Comparison of ENCODE assay signal across 8 cellular contexts in genomic region chr9:133355881-133356357, GRCh38. TPM values are rescaled to one million over a fixed set of nuclear protein-coding genes. Genes with fewer than 3 reads are reported as not detected.
A peak's percentile ranks its signal among the peaks of the same experiment; 100 is the strongest.
DNase-seq lines count a peak whose midpoint lies in the region; ATAC-seq lines count a peak whose summit lies in the region.

No MANE protein-coding gene starts in this region.

- H3K9me2 ChIP-seq in GM23248 (ENCODE audit: insufficient read depth): no peaks in the 10 kb centered on the region

- H3K4me1 Mint-ChIP-seq in naive thymus-derived CD8-positive, alpha-beta T cell: peaks cover 20 to 48% (median 29%) of the 10 kb centered on the region in 4 donors

- peak overlapping the region; percentile 84 for H3K4me2 ChIP-seq in GM23248 (ENCODE audit: unreplicated experiment)

- H3K9ac ChIP-seq in GM23248: peak overlapping the region; percentile 85
- H3K9ac ChIP-seq in NT2/D1 (ENCODE audit: insufficient read length, low read depth): peak overlapping the region; percentile 81

- H3K27ac ChIP-seq in GM23248: peak overlapping the region; percentile 60
- peak overlapping the region; percentile 68 for H3K27ac ChIP-seq in effector memory CD4-positive, alpha-beta T cell (ENCODE audit: insufficient read depth, low read length, poor library complexity, severe bottlenecking)

- H3K4me3 Mint-ChIP-seq in naive thymus-derived CD8-positive, alpha-beta T cell: peak overlapping the region; percentile 76 to 93 (median 86)

- peak; percentile 35 for DNase-seq in ELF-1 (ENCODE audit: low read depth, low spot score)
- peak; percentile 72 for DNase-seq in GM23248
- no peak for DNase-seq in NT2/D1 (ENCODE audit: low read depth, low spot score)
- no peak for DNase-seq in effector memory CD4-positive, alpha-beta T cell
- DNase-seq in naive thymus-derived CD8-positive, alpha-beta T cell: no peak
- DNase-seq in SKM-1 treated with dmso at 0.1 percent for 144 hours (lab: John Stamatoyannopoulos, UW; ENCODE audit: unreplicated experiment): no peak
- no peak for DNase-seq in HPDE6-E6E7 (ENCODE audit: extremely low spot score)

- ATAC-seq in naive thymus-derived CD8-positive, alpha-beta T cell: peak; percentile 48 to 53
- no peak for ATAC-seq in HG03469 (IDR thresholded peaks at IDR 0.05; ENCODE audit: unreplicated experiment)

- H3K9me3 Mint-ChIP-seq in naive thymus-derived CD8-positive, alpha-beta T cell: no peaks in the 10 kb centered on the region

- H3K27ac Mint-ChIP-seq in naive thymus-derived CD8-positive, alpha-beta T cell: peak overlapping the region; percentile 67 to 95 (median 90)

- no peaks in the 10 kb centered on the region for H3K27me3 Mint-ChIP-seq in naive thymus-derived CD8-positive, alpha-beta T cell

- H3K27me3 ChIP-seq in GM23248 (replicated peaks; ENCODE audit: insufficient read depth) (no peaks in the 10 kb centered on the region), NT2/D1 (ENCODE audit: insufficient read depth, insufficient read length) (no peaks in the 10 kb centered on the region)
- H3K27me3 ChIP-seq in effector memory CD4-positive, alpha-beta T cell (replicated peaks; ENCODE audit: control insufficient read depth, insufficient read depth, low read length, poor library complexity, severe bottlenecking): no peaks in the 10 kb centered on the region

- H3K4me3 ChIP-seq in GM23248: peak overlapping the region; percentile 81
- peak overlapping the region; percentile 63 for H3K4me3 ChIP-seq in NT2/D1 (ENCODE audit: insufficient read length, low read depth)
- H3K4me3 ChIP-seq in effector memory CD4-positive, alpha-beta T cell (ENCODE audit: insufficient read depth, low read depth, low read length, poor library complexity, severe bottlenecking): peak overlapping the region; percentile 85

- no peaks in the 10 kb centered on the region for H4K20me1 ChIP-seq in GM23248 (ENCODE audit: insufficient read depth)

- H3K36me3 ChIP-seq in GM23248 (ENCODE audit: low read depth): peaks cover 25% of the 10 kb centered on the region
- H3K36me3 ChIP-seq in NT2/D1 (ENCODE audit: insufficient read depth, insufficient read length, low read length): peaks cover 82% of the 10 kb centered on the region
- peaks cover 45% of the 10 kb centered on the region for H3K36me3 ChIP-seq in effector memory CD4-positive, alpha-beta T cell (ENCODE audit: control insufficient read depth, insufficient read depth, low read length)

- H3K36me3 Mint-ChIP-seq in naive thymus-derived CD8-positive, alpha-beta T cell: peaks cover 0 to 42% (median 9%) of the 10 kb centered on the region in 3 donors

- 2 to 3% methylated on average over 27 to 29 of the region's 31 CpGs for WGBS in GM23248 (ENCODE audit: low coverage in 1 of 2, low lambda C conversion rate in 2 of 2, missing lambda C conversion rate in 2 of 2), 2 experiments

- H3K4me1 ChIP-seq in GM23248 (ENCODE audit: insufficient read depth) (peaks cover 8% of the 10 kb centered on the region; the same call in 1 of the 2 replicates), NT2/D1 (ENCODE audit: insufficient read depth, insufficient read length) (peaks cover 18% of the 10 kb centered on the region)
- H3K4me1 ChIP-seq in effector memory CD4-positive, alpha-beta T cell (ENCODE audit: control insufficient read depth, insufficient read depth, low read length, poor library complexity, severe bottlenecking): peaks cover 19% of the 10 kb centered on the region

- in situ Hi-C loops in GM23248 (cut with MboI): no loop called here

- no peaks in the 10 kb centered on the region for H3K9me3 ChIP-seq in GM23248 (ENCODE audit: low read depth)
- H3K9me3 ChIP-seq in NT2/D1 (ENCODE audit: insufficient read depth, low read length): no peaks in the 10 kb centered on the region
- H3K9me3 ChIP-seq in effector memory CD4-positive, alpha-beta T cell (ENCODE audit: control insufficient read depth, low read length): no peaks in the 10 kb centered on the region

- peaks cover 62% of the 10 kb centered on the region for H3F3A ChIP-seq in GM23248 (ENCODE audit: insufficient read depth)

- peak overlapping the region; percentile 43 for H2AFZ ChIP-seq in GM23248

- POLR2A ChIA-PET in naive thymus-derived CD8-positive, alpha-beta T cell (lab: Charles Lee): interaction anchor here (0.7 to 7.8 kb wide), 18 partner anchors 8 to 325 kb away, joined by 3 to 143 read pairs (median 7); partner anchors contain the start of genes CACFD1, GTF3C5, MED22 and RPL7A

- peaks cover 50% of the 10 kb centered on the region for H3K79me2 ChIP-seq in GM23248 (ENCODE audit: insufficient read depth)

RNA-seq across cellular contexts. Expression of gene SURF1, which starts 0.4 kb away (rescaled TPM):
- 27.7 and 29.1 TPM in 2 replicates for total RNA-seq in GM23248 (2014; rRNA removed; shearing (Covaris generic))
- 57.4 and 62.9 TPM in 2 replicates for polyA plus RNA-seq in GM23248 (2016; fragmentation: Nextera tagmentation; extraction: Ambion mirVana)
- 10 to 100 TPM; 58.7 to 59.5 TPM for total RNA-seq in naive thymus-derived CD8-positive, alpha-beta T cell
- polyA plus RNA-seq in naive thymus-derived CD8-positive, alpha-beta T cell: 100 to 1,000 TPM in 2 of 3 donors, 10 to 100 TPM in 1; 90.6 to 119 (median 112) TPM

RNA-seq across cellular contexts. Expression of gene SURF2, which starts 0.4 kb away (rescaled TPM):
- total RNA-seq in GM23248 (2014; rRNA removed; shearing (Covaris generic)): 6.3 and 14.8 TPM in 2 replicates
- 23.4 and 24.4 TPM in 2 replicates for polyA plus RNA-seq in GM23248 (2016; fragmentation: Nextera tagmentation; extraction: Ambion mirVana)
- total RNA-seq in naive thymus-derived CD8-positive, alpha-beta T cell: 10 to 100 TPM; 22.8 to 24.7 TPM
- 10 to 100 TPM; 39.8 to 52.0 (median 49.9) TPM for polyA plus RNA-seq in naive thymus-derived CD8-positive, alpha-beta T cell

RNA-seq across cellular contexts. Expression of gene RPL7A, which starts 7.9 kb away (rescaled TPM):
- total RNA-seq in GM23248 (2014; rRNA removed; shearing (Covaris generic)): 1,262 and 1,382 TPM in 2 replicates
- 437 and 458 TPM in 2 replicates for polyA plus RNA-seq in GM23248 (2016; fragmentation: Nextera tagmentation; extraction: Ambion mirVana)
- total RNA-seq in naive thymus-derived CD8-positive, alpha-beta T cell: 1,000 to 10,000 TPM; 2,300 to 2,355 TPM
- polyA plus RNA-seq in naive thymus-derived CD8-positive, alpha-beta T cell: 1,000 to 10,000 TPM; 1,183 to 1,387 (median 1,313) TPM

RNA-seq across cellular contexts. Expression of gene MED22, which starts 8.0 kb away (rescaled TPM):
- 24.4 and 28.6 TPM in 2 replicates for total RNA-seq in GM23248 (2014; rRNA removed; shearing (Covaris generic))
- 14.1 and 14.5 TPM in 2 replicates for polyA plus RNA-seq in GM23248 (2016; fragmentation: Nextera tagmentation; extraction: Ambion mirVana)
- 10 to 100 TPM; 38.2 to 46.4 TPM for total RNA-seq in naive thymus-derived CD8-positive, alpha-beta T cell
- polyA plus RNA-seq in naive thymus-derived CD8-positive, alpha-beta T cell: 10 to 100 TPM; 10.3 to 20.6 (median 17.5) TPM

RNA-seq across cellular contexts. Expression of gene SURF6, which starts 19.9 kb away (rescaled TPM):
- total RNA-seq in GM23248 (2014; rRNA removed; shearing (Covaris generic)): 10.8 and 18.2 TPM in 2 replicates
- 13.4 and 14.8 TPM in 2 replicates for polyA plus RNA-seq in GM23248 (2016; fragmentation: Nextera tagmentation; extraction: Ambion mirVana)
- total RNA-seq in naive thymus-derived CD8-positive, alpha-beta T cell: 10 to 100 TPM; 29.8 to 34.1 TPM
- polyA plus RNA-seq in naive thymus-derived CD8-positive, alpha-beta T cell: 10 to 100 TPM in 2 of 3 donors, 1 to 10 TPM in 1; 4.9 to 16.9 (median 10.1) TPM

Comparison
In these comparisons a context has a peak if more than half of its experiments do, and no peak if none do; other contexts are left out.
1. DNase-seq: peak in ELF-1 (single experiment) and GM23248 (single experiment); none in NT2/D1 (single experiment), effector memory CD4-positive, alpha-beta T cell (0 of 3), naive thymus-derived CD8-positive, alpha-beta T cell (0 of 10), SKM-1 treated with dmso at 0.1 percent for 144 hours (single experiment) and HPDE6-E6E7 (single experiment).
2. Peak in every context shown above with its lines, with median percentiles within 50 percentile points of each other: H3K4me3 ChIP-seq.